In the genomic region with DNA sequence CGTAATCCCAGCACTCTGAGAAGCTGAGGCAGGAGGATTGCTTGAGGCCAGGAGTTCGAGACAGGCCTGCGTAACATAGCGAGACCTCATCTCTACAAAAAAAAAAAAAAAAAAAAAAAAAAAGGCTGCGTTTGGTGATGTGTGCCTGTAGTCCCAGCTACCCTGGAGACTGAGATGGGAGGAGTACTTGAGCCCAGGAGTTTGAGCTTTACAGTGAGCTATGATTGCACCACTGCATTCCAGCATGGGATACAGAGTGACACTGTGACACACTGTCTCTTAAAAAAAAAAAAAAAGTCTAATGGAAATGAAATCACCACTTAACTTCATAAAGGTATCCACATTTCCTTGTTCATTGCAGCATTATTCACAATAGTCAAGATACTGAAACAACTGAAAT, we compare ENCODE assay signal across 7 cellular contexts.
"Had no signal": no experiment of that assay in that cellular context is flagged by ENCODE, and none has a peak within 500 bp of the region (broad histone marks: within the 10 kb centered on the region; RNA-seq: fewer than 3 reads in every experiment).

No MANE protein-coding gene starts in this region.

- H3K27ac Mint-ChIP-seq: IgD-negative memory B cell had no signal

- H3K4me3 ChIP-seq: K562 had no signal

- H3K36me3 Mint-ChIP-seq: IgD-negative memory B cell had no signal

- DNase-seq: IMR-90, KBM-7, KG1 had no signal

- H3K4me3 Mint-ChIP-seq: IgD-negative memory B cell had no signal

- H3K4me1 Mint-ChIP-seq: IgD-negative memory B cell had no signal

- FAIRE-seq: HTR-8/SVneo, K562 had no signal

- H3K27ac ChIP-seq: HL-60 had no signal
